ENCODE assay signal across 1 cellular context in the genomic region with DNA sequence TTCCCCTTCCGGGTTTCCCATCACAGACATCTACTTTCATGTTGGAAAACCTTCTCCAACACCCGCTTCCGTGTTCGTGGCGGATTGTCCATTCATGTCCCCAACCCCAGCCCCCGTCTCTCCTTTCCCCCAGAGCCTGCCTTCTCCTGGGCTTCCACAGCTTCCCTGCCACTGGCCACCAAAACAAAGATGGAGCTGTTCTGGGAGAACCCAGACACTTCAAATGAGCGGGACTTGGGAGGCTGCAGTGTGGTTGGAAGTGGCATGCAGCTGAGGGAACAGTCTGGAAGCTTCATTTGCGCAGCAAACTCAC.
TF ChIP-seq lines count a peak whose summit lies in the region.

No MANE protein-coding gene starts in this region.

TF ChIP-seq in endothelial cell of umbilical vein, 7 proteins besides CTCF, POLR2A, EP300 and RAD21:
- no peak for TF ChIP-seq JUN (IDR thresholded peaks at IDR 0.05; ENCODE audit: borderline replicate concordance, insufficient read depth, insufficient read length, low read depth)
- TF ChIP-seq, protein P1, sequence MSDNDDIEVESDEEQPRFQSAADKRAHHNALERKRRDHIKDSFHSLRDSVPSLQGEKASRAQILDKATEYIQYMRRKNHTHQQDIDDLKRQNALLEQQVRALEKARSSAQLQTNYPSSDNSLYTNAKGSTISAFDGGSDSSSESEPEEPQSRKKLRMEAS (IDR thresholded peaks at IDR 0.05; ENCODE audit: insufficient read depth, insufficient read length), result no peak
- no peak for TF ChIP-seq EZH2 (IDR thresholded peaks at IDR 0.05; ENCODE audit: borderline replicate concordance, low read depth, low read length, severe bottlenecking)
- TF ChIP-seq GATA2 (IDR thresholded peaks at IDR 0.05; ENCODE audit: insufficient read depth, insufficient read length, low read depth, low read length), result no peak
- no peak for TF ChIP-seq POLR2AphosphoS5 (IDR thresholded peaks at IDR 0.05; ENCODE audit: insufficient read depth, low read depth, low read length)
- no peak for TF ChIP-seq FOS (IDR thresholded peaks at IDR 0.05; ENCODE audit: borderline replicate concordance, insufficient read depth, low read length)
- no peak for TF ChIP-seq MYC (IDR thresholded peaks at IDR 0.05; ENCODE audit: low read depth, low read length)
